Comparison of ENCODE assay signal across 8 cellular contexts in the genomic region with DNA sequence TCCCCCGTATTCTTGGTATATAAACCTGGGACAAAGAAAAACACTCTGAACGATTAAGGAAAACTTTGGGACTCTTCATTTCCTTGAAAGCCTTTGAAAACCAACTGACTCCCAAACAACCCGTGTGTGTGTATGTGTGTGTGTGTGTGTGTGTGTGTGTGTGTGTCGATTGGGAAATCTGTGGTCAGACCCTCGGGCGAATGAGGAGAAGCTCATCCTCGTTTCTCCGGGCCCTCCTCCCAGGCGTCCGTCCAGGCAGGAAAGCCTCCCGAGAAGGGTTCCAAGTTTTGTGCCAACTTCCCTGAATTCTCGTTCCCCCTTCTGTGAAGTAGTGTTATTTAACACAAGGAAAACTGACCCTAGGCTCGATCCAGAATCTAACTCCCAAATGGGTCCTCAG.
DNase-seq lines count a peak whose midpoint lies in the region; ATAC-seq, FAIRE-seq and TF ChIP-seq lines count a peak whose summit lies in the region.
"Not testable (repeated sequence)": the region's sequence is repeated elsewhere in the genome, so short reads cannot be mapped to it uniquely, and the experiment has no call there.

No MANE protein-coding gene starts in this region.

- H3K9me3 ChIP-seq in keratinocyte (ENCODE audit: control insufficient read depth, low read depth, low read length); skeletal muscle satellite cell (replicated peaks; ENCODE audit: low read length); aorta (ENCODE audit: control insufficient read depth, low read length): not testable (repeated sequence)

- dilution Hi-C loops in keratinocyte (cut with MboI; ENCODE audit: extremely low pct_ligation_motif_present, low sequenced_read_pairs), result not testable (repeated sequence)

- FAIRE-seq in keratinocyte (lab: Jason Lieb, UNC), result not testable (repeated sequence)

- not testable (repeated sequence) for H3K27me3 ChIP-seq in keratinocyte (ENCODE audit: control insufficient read depth, extremely low read depth, insufficient read depth, low read length); skeletal muscle satellite cell (ENCODE audit: control insufficient read depth, insufficient read depth, low read length); aorta (ENCODE audit: control insufficient read depth in 1 of 2, insufficient read depth in 2 of 2, low read length in 1 of 2)

- TF ChIP-seq CTCF in HFFc6 (IDR thresholded peaks at IDR 0.05); choroid plexus epithelial cell (conservative IDR thresholded peaks at IDR 0.05; ENCODE audit: low read depth, low read length); keratinocyte (optimal IDR thresholded peaks at IDR 0.05 in 1 of 3, IDR thresholded peaks at IDR 0.05 in 1 of 3, conservative IDR thresholded peaks at IDR 0.05 in 1 of 3; ENCODE audit: extremely low read depth in 1 of 3, insufficient read depth in 2 of 3, low read length in 3 of 3); omental fat pad (IDR thresholded peaks at IDR 0.05): not testable (repeated sequence)

- H3K36me3 ChIP-seq in keratinocyte (ENCODE audit: control insufficient read depth in 2 of 2, extremely low read depth in 1 of 2, insufficient read depth in 2 of 2, low read length in 2 of 2); skeletal muscle satellite cell (ENCODE audit: insufficient read depth, low read length); aorta (ENCODE audit: control insufficient read depth in 1 of 2, insufficient read depth in 2 of 2, low read length in 1 of 2): not testable (repeated sequence)

- WGBS in aorta, 2 donors, result 20% methylated on average over 1 of the region's 13 CpGs; no CpG with 5 or more reads in 1 of the 2 donors

- not testable (repeated sequence) for H4K20me1 ChIP-seq in keratinocyte (ENCODE audit: control insufficient read depth, extremely low read depth, insufficient read depth, low read length)

- DNase-seq in HFFc6 (peak; percentile 8), choroid plexus epithelial cell (ENCODE audit: low read depth) (peak; percentile 66), foreskin melanocyte (peak; percentile 13), keratinocyte (ENCODE audit: low read depth, low spot score) (peak; percentile 0), omental fat pad (ENCODE audit: low spot score) (peak; percentile 24), aorta (peak; percentile 10 to 69)
- peak; percentile 15 for DNase-seq in activated CD8-positive, alpha-beta memory T cell treated with anti-CD3 and anti-CD28 coated beads for 24 hours

- peak; percentile 60 for ATAC-seq in omental fat pad (ENCODE audit: low FRiP score)
- not testable (repeated sequence) for ATAC-seq in aorta (ENCODE audit: low FRiP score)

- H3K9me3 Mint-ChIP-seq in HFFc6, result not testable (repeated sequence)

- H3K4me1 ChIP-seq in keratinocyte (ENCODE audit: control insufficient read depth, extremely low read depth, insufficient read depth, low read length); skeletal muscle satellite cell (ENCODE audit: control insufficient read depth, insufficient read depth, low read length); aorta (ENCODE audit: control insufficient read depth in 1 of 2, insufficient read depth in 2 of 2, low read length in 2 of 2): not testable (repeated sequence)

- not testable (repeated sequence) for H3K4me3 Mint-ChIP-seq in HFFc6

- not testable (repeated sequence) for H3K4me1 Mint-ChIP-seq in HFFc6 (ENCODE audit: low read depth)

- not testable (repeated sequence) for H3K27ac ChIP-seq in keratinocyte (ENCODE audit: control insufficient read depth, insufficient read depth, low read length); aorta (ENCODE audit: low read depth in 1 of 2, low read length in 2 of 2)

- H3K9me1 ChIP-seq in keratinocyte (ENCODE audit: control insufficient read depth, extremely low read depth, insufficient read depth, low read length), result not testable (repeated sequence)

- not testable (repeated sequence) for H3K9ac ChIP-seq in keratinocyte (ENCODE audit: control insufficient read depth, extremely low read depth, insufficient read depth, low read length)
- H3K9ac ChIP-seq in skeletal muscle satellite cell (ENCODE audit: low read depth, low read length), result peak overlapping the region; percentile 50

- H3K4me3 ChIP-seq in choroid plexus epithelial cell (ENCODE audit: low read depth, low read length); keratinocyte (ENCODE audit: control insufficient read depth in 2 of 3, extremely low read depth in 1 of 3, insufficient read depth in 2 of 3, low read depth in 1 of 3, low read length in 3 of 3); skeletal muscle satellite cell (ENCODE audit: low read length); aorta (ENCODE audit: low read length in 2 of 2): not testable (repeated sequence)

- not testable (repeated sequence) for H3K36me3 Mint-ChIP-seq in HFFc6 (ENCODE audit: low read depth)

- H3K79me2 ChIP-seq in keratinocyte (ENCODE audit: control insufficient read depth, insufficient read depth, low read length), result not testable (repeated sequence)

- H2AFZ ChIP-seq in keratinocyte (ENCODE audit: control insufficient read depth, low read length), result not testable (repeated sequence)

- not testable (repeated sequence) for H3K4me2 ChIP-seq in keratinocyte (ENCODE audit: control insufficient read depth, extremely low read depth, insufficient read depth, low read depth, low read length)
- H3K4me2 ChIP-seq in skeletal muscle satellite cell (ENCODE audit: low read length), result peak overlapping the region; percentile 59

- H3K27me3 Mint-ChIP-seq in HFFc6 (ENCODE audit: insufficient read depth), result not testable (repeated sequence)

- intact Hi-C loops in aorta (cut with DNase I), result not testable (repeated sequence)

- not testable (repeated sequence) for H3K27ac Mint-ChIP-seq in HFFc6

Comparison
In these comparisons a context has a peak if more than half of its experiments do, and no peak if none do; other contexts are left out.
1. DNase-seq: peak in every context shown above with its lines; median percentile 66 in choroid plexus epithelial cell; 40 in aorta; 24 in omental fat pad; 15 in activated CD8-positive, alpha-beta memory T cell treated with anti-CD3 and anti-CD28 coated beads for 24 hours; 13 in foreskin melanocyte; 8 in HFFc6; 0 in keratinocyte.